Comparison of ENCODE assay signal across 11 cellular contexts in the genomic region with DNA sequence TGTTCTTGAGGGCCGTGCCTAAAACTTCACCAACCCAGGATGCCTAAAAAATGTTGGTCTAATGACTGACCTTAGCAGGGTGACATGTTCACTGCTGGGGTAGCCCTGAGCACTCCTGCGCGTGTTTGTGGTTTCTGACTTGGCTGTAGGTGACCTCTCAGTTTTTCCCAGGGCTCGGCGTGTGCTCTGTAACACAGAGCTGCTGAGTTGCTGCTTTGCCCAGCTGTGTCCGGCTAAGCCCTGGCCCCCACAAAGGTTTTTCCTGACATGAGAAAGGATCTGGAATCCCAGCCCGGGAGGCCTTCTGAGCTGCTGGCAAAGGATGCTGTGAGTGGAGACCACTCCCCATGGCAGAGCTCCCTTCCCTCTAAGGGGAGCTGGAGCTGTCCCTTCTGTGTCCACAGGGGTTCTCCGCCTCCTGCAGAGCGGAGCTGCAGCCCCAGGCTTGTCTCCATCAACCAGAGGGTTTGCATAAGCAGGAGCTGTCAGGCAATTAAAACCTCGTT. TPM values are rescaled to one million over a fixed set of nuclear protein-coding genes. Genes with fewer than 3 reads are reported as not detected.
DNase-seq lines count a peak whose midpoint lies in the region; ATAC-seq and TF ChIP-seq lines count a peak whose summit lies in the region.
"Had no signal": no experiment of that assay in that cellular context is flagged by ENCODE, and none has a peak within 500 bp of the region (broad histone marks: within the 10 kb centered on the region; RNA-seq: fewer than 3 reads in every experiment).

No MANE protein-coding gene starts in this region.

- POLR2A ChIA-PET in WTC11 (lab: Charles Lee): interaction anchor here (0.9 kb wide), 1 partner anchor 13 kb away, joined by 3 read pairs; no protein-coding TSS in a partner anchor

- CTCF ChIA-PET in WTC11 (lab: Charles Lee): interaction anchor here (0.6 to 2.1 kb wide), 4 partner anchors 52 to 635 kb away, joined by 3 to 10 read pairs (median 4); no protein-coding TSS in a partner anchor

- no peaks in the 10 kb centered on the region for H3K36me3 Mint-ChIP-seq in WTC11

- no peak overlapping the region for H3K27ac ChIP-seq in foreskin keratinocyte

- H3K4me3 Mint-ChIP-seq in WTC11: no peak overlapping the region

- peak; percentile 75 for ATAC-seq in WTC11
- ATAC-seq in foreskin keratinocyte: no peak

- H3K4me1 Mint-ChIP-seq in WTC11: peaks cover 73% of the 10 kb centered on the region

- DNase-seq in AG09309 (ENCODE audit: low read depth) (no peak), WTC11 (ENCODE audit: low spot score) (peak; percentile 64), foreskin fibroblast (peak; percentile 23 to 31), myocyte (ENCODE audit: low read depth) (peak; percentile 38), foreskin keratinocyte (no peak), DMS114 treated with DMSO at 0.1 percent for 48 hours (lab: John Stamatoyannopoulos, UW; ENCODE audit: unreplicated experiment) (no peak), OCI-M1 (lab: John Stamatoyannopoulos, UW) (no peak), HPDE6-E6E7 (ENCODE audit: extremely low spot score) (no peak)
- DNase-seq: activated gamma-delta T cell treated with Interleukin-2 at 50 U/mL for 16 hours, BE2C, NCI-H345 had no signal

- TF ChIP-seq CTCF in AG09309 (IDR thresholded peaks at IDR 0.05; ENCODE audit: control insufficient read depth, insufficient read depth, low read depth, low read length, missing control alignments): peak; percentile 5
- no peak for TF ChIP-seq CTCF in WTC11 (IDR thresholded peaks at IDR 0.05)
- no peak for TF ChIP-seq CTCF in foreskin fibroblast (IDR thresholded peaks at IDR 0.05; ENCODE audit: low read depth, low read length)
- no peak for TF ChIP-seq CTCF in foreskin keratinocyte (conservative IDR thresholded peaks at IDR 0.05)

- H3K27me3 Mint-ChIP-seq in WTC11 (ENCODE audit: low read depth): no peaks in the 10 kb centered on the region

- peaks cover 34% of the 10 kb centered on the region for H3K4me1 ChIP-seq in foreskin keratinocyte
- H3K4me1 ChIP-seq: BE2C had no signal

- no peaks in the 10 kb centered on the region for H3K27me3 ChIP-seq in foreskin keratinocyte
- H3K27me3 ChIP-seq: BE2C had no signal

- H3K9me3 Mint-ChIP-seq in WTC11: no peaks in the 10 kb centered on the region

- H3K4me3 ChIP-seq in AG09309 (ENCODE audit: control insufficient read depth, low read depth, low read length) (no peak overlapping the region), foreskin fibroblast (ENCODE audit: low read depth in 1 of 2, low read length in 2 of 2) (no peak overlapping the region)

- 0 out of 2 replicates have a peak overlapping the region, but pooled peaks have one; percentile 11 for H3K27ac Mint-ChIP-seq in WTC11

TF ChIP-seq in WTC11, 78 proteins besides CTCF, POLR2A, EP300 and RAD21:
- TF ChIP-seq ZBTB21 (CRISPR knock-in tag; IDR thresholded peaks at IDR 0.05; ENCODE audit: borderline replicate concordance): no peak
- TF ChIP-seq ZNF423 (CRISPR knock-in tag; IDR thresholded peaks at IDR 0.05): peak; percentile 85
- no peak for TF ChIP-seq NFYB (CRISPR knock-in tag; conservative IDR thresholded peaks at IDR 0.05; ENCODE audit: low read depth)

RNA-seq across cellular contexts. Expression of a gene that starts 52.7 kb away (rescaled TPM):
- total RNA-seq in WTC11 (2021) (24.1 to 25.1 TPM (median 24.3 TPM) in 3 replicates), myocyte (38.8 and 41.2 TPM in 2 replicates), foreskin keratinocyte (76.8 and 99.4 TPM in 2 replicates)
- polyA plus RNA-seq in myocyte (2012): 158 TPM
- 11.7 and 19.3 TPM in 2 replicates for polyA plus RNA-seq in foreskin keratinocyte

Comparison
In these comparisons a context has a peak if more than half of its experiments do, and no peak if none do; other contexts are left out.
1. DNase-seq: peak in WTC11 (single experiment), foreskin fibroblast (2 of 2) and myocyte (single experiment); none in AG09309 (single experiment), foreskin keratinocyte (0 of 2), DMS114 treated with DMSO at 0.1 percent for 48 hours (single experiment), OCI-M1 (single experiment) and HPDE6-E6E7 (single experiment).